In genomic region chr5:147559725-147560124, GRCh38 we compare ENCODE assay signal across 1 cellular context.
TF ChIP-seq lines count a peak whose summit lies in the region.

No MANE protein-coding gene starts in this region.

TF ChIP-seq in HEK293T, 16 proteins besides CTCF, POLR2A, EP300 and RAD21 (continued from another document):
- TF ChIP-seq LEF1 (IDR thresholded peaks at IDR 0.05; ENCODE audit: borderline replicate concordance) (no peak), TARDBP (IDR thresholded peaks at IDR 0.05) (no peak), ELF4 (IDR thresholded peaks at IDR 0.05) (no peak), HDGF (IDR thresholded peaks at IDR 0.05; ENCODE audit: borderline replicate concordance) (no peak), BHLHE40 (IDR thresholded peaks at IDR 0.05; ENCODE audit: borderline replicate concordance) (no peak)
